8 cellular contexts compared by ENCODE assay signal in genomic region chr1:145845144-145845513, GRCh38. TPM values are rescaled to one million over a fixed set of nuclear protein-coding genes. Genes with fewer than 3 reads are reported as not detected.
DNase-seq lines count a peak whose midpoint lies in the region; ATAC-seq, FAIRE-seq and TF ChIP-seq lines count a peak whose summit lies in the region.

No MANE protein-coding gene starts in this region.

- CTCF ChIA-PET in A549 (lab: Yijun Ruan, JAX) = interaction anchor here (0.7 to 7.8 kb wide), 54 partner anchors 10 to 187 kb away, joined by 3 to 185 read pairs (median 6); partner anchors contain the start of genes ANKRD35, HJV, ITGA10 and LIX1L
- CTCF ChIA-PET in Panc1 (lab: Charles Lee) = interaction anchor here (0.6 to 2.0 kb wide), 10 partner anchors 14 to 169 kb away, joined by 3 to 25 read pairs (median 6); partner anchors contain the start of genes ITGA10 and PIAS3

- H3K9me3 ChIP-seq in A549 (no peaks in the 10 kb centered on the region), Panc1 (ENCODE audit: control insufficient read depth, insufficient read depth, low read depth, low read length) (no peaks in the 10 kb centered on the region)

- WGBS in A549 (ENCODE audit: missing lambda C conversion rate) = 2% methylated on average over 4 of the region's 4 CpGs

- TF ChIP-seq EP300 in A549 (IDR thresholded peaks at IDR 0.05) = no peak

- no peak for FAIRE-seq in A549 (lab: Jason Lieb, UNC)

- peaks cover 4% of the 10 kb centered on the region; the same call in 1 of the 3 replicates for H3K4me1 ChIP-seq in A549
- 0 out of 2 replicates have a peak, but pooled peaks cover 4% of the 10 kb centered on the region for H3K4me1 ChIP-seq in Panc1 (ENCODE audit: control insufficient read depth, insufficient read depth, low read length)

- no peaks in the 10 kb centered on the region for H3K27me3 ChIP-seq in Panc1 (ENCODE audit: control insufficient read depth, insufficient read depth, low read length)

- ATAC-seq in A549 (peak; percentile 52 to 66), GM18520 (IDR thresholded peaks at IDR 0.05; ENCODE audit: unreplicated experiment) (peak; percentile 44), HG03025 (IDR thresholded peaks at IDR 0.05; ENCODE audit: low FRiP score, unreplicated experiment) (peak; percentile 45), Panc1 (peak; percentile 76), sciatic nerve (peak; percentile 46)

- H3K36me3 ChIP-seq in Panc1 (ENCODE audit: control insufficient read depth, insufficient read depth, low read length) = peaks cover 18% of the 10 kb centered on the region

- H3K4me3 ChIP-seq in A549 (peak overlapping the region; percentile 55), Panc1 (ENCODE audit: low read depth in 2 of 2, low read length in 2 of 2) (peak overlapping the region; percentile 54 to 65), fibroblast of pulmonary artery (replicated peaks; ENCODE audit: low read depth, low read length) (peak overlapping the region; percentile 59)

- peak overlapping the region; percentile 95 for H3K4me2 ChIP-seq in A549

- POLR2A ChIA-PET in A549 (lab: Yijun Ruan, JAX) = interaction anchor here (0.5 to 3.3 kb wide), 10 partner anchors 10 to 187 kb away, joined by 3 to 48 read pairs (median 6); partner anchors contain the start of genes ANKRD35, ITGA10, LIX1L and PIAS3
- POLR2A ChIA-PET in Panc1 (lab: Charles Lee) = interaction anchor here (0.7 kb wide), 1 partner anchor 48 kb away, joined by 5 read pairs; no protein-coding TSS in a partner anchor

- no peak for DNase-seq in A549 (ENCODE audit: low read depth in 1 of 2, low spot score in 1 of 2)
- DNase-seq in Panc1 (ENCODE audit: low read depth, low spot score) = no peak
- no peak for DNase-seq in fibroblast of pulmonary artery (ENCODE audit: low read depth)
- DNase-seq in sciatic nerve (ENCODE audit: low spot score) = no peak
- no peak for DNase-seq in activated gamma-delta T cell (lab: John Stamatoyannopoulos, UW)
- DNase-seq in activated T-cell treated with anti-CD3 and anti-CD28 coated beads for 4 hours = no peak

- no peak for TF ChIP-seq RAD21 in A549 (conservative IDR thresholded peaks at IDR 0.05 in 1 of 2, IDR thresholded peaks at IDR 0.05 in 1 of 2)

- TF ChIP-seq POLR2A in A549 (IDR thresholded peaks at IDR 0.05; ENCODE audit: low read length) = no peak

- TF ChIP-seq CTCF in A549 (IDR thresholded peaks at IDR 0.05) (no peak), Panc1 (IDR thresholded peaks at IDR 0.05) (no peak), fibroblast of pulmonary artery (IDR thresholded peaks at IDR 0.05; ENCODE audit: low read length, missing control alignments) (no peak)

- H3K27ac ChIP-seq in A549 = peak overlapping the region; percentile 82 to 95; a peak in 4 of 6 replicates
- peak overlapping the region; percentile 81 for H3K27ac ChIP-seq in Panc1 (ENCODE audit: low read length)

- in situ Hi-C loops in Panc1 (cut with HindIII; ENCODE audit: low pct_unique_long_range_greater_than_20kb, low sequenced_read_pairs) = no loop called here

- intact Hi-C loops in Panc1 (cut with micrococcal nuclease; ENCODE audit: unreplicated experiment) = loop anchor here (5.0 kb wide), 1 partner anchor 167 kb away; no protein-coding TSS in a partner anchor
- intact Hi-C loops in sciatic nerve (cut with DNase I) = no loop called here

- no TSS peak for BruUV-seq in Panc1 (replicated peaks; lab: Mats Ljungman, UMichigan)

TF ChIP-seq in A549, 52 proteins besides CTCF, POLR2A, EP300 and RAD21:
- TF ChIP-seq BHLHE40 (IDR thresholded peaks at IDR 0.05; ENCODE audit: low read depth, low read length) = no peak

RNA-seq across cellular contexts. Expression of gene NUDT17, which starts 0.3 kb away (rescaled TPM):
- polyA plus RNA-seq in A549 (2011; rRNA removed) (6.7 and 9.0 TPM in 2 replicates), A549 (2017; fragmentation: RNase III; extraction: RNeasy Plus Mini Kit Qiagen cat#74134 plus additional on column Dnase treatment) (4.6 to 5.7 TPM (median 4.9 TPM) in 3 replicates)
- 4.6 and 5.1 TPM in 2 replicates for polyA plus RNA-seq in A549 (2012; cell fraction: cytosol; rRNA removed)
- polyA plus RNA-seq in A549 (2012; cell fraction: nucleus; rRNA removed) = 9.4 and 11.2 TPM in 2 replicates
- polyA minus RNA-seq in A549 (2011; rRNA and poly(A)+ RNA removed) = 5.2 and 6.7 TPM in 2 replicates
- total RNA-seq in Panc1 (2021; ENCODE audit: unreplicated experiment) (3.7 TPM), sciatic nerve (3.9 TPM)
- 4.7 TPM for polyA plus RNA-seq in Panc1 (2012; ENCODE audit: insufficient read length)

RNA-seq across cellular contexts. Expression of gene PIAS3, which starts 13.8 kb away (rescaled TPM):
- polyA plus RNA-seq in A549 (2011; rRNA removed) (15.5 and 25.4 TPM in 2 replicates), A549 (2017; fragmentation: RNase III; extraction: RNeasy Plus Mini Kit Qiagen cat#74134 plus additional on column Dnase treatment) (18.6 to 23.2 TPM (median 22.7 TPM) in 3 replicates)
- 11.2 and 14.0 TPM in 2 replicates for polyA plus RNA-seq in A549 (2012; cell fraction: cytosol; rRNA removed)
- polyA plus RNA-seq in A549 (2012; cell fraction: nucleus; rRNA removed) = 29.4 and 40.2 TPM in 2 replicates
- 19.2 and 20.9 TPM in 2 replicates for polyA minus RNA-seq in A549 (2011; rRNA and poly(A)+ RNA removed)
- total RNA-seq in Panc1 (2021; ENCODE audit: unreplicated experiment) (68.1 TPM), sciatic nerve (44.5 TPM)
- polyA plus RNA-seq in Panc1 (2012; ENCODE audit: insufficient read length) = 108 TPM

RNA-seq across cellular contexts. Expression of gene POLR3C, which starts 21.1 kb away (rescaled TPM):
- polyA plus RNA-seq in A549 (2011; rRNA removed) = 58.3 and 65.0 TPM in 2 replicates
- 29.7 and 30.5 TPM in 2 replicates for polyA plus RNA-seq in A549 (2012; cell fraction: cytosol; rRNA removed)
- 21.2 and 28.0 TPM in 2 replicates for polyA plus RNA-seq in A549 (2012; cell fraction: nucleus; rRNA removed)
- polyA plus RNA-seq in A549 (2017; fragmentation: RNase III; extraction: RNeasy Plus Mini Kit Qiagen cat#74134 plus additional on column Dnase treatment) = 26.9 to 29.5 TPM (median 28.1 TPM) in 3 replicates
- 58.5 and 59.1 TPM in 2 replicates for polyA minus RNA-seq in A549 (2011; rRNA and poly(A)+ RNA removed)
- 35.1 TPM for total RNA-seq in Panc1 (2021; ENCODE audit: unreplicated experiment)
- polyA plus RNA-seq in Panc1 (2012; ENCODE audit: insufficient read length) = 23.8 TPM
- 26.2 TPM for total RNA-seq in sciatic nerve

RNA-seq across cellular contexts. Expression of gene RNF115, which starts 21.2 kb away (rescaled TPM):
- polyA plus RNA-seq in A549 (2011; rRNA removed) (18.4 and 18.8 TPM in 2 replicates), A549 (2017; fragmentation: RNase III; extraction: RNeasy Plus Mini Kit Qiagen cat#74134 plus additional on column Dnase treatment) (8.5 to 9.3 TPM (median 9.2 TPM) in 3 replicates)
- polyA plus RNA-seq in A549 (2012; cell fraction: cytosol; rRNA removed) = 3.8 and 4.3 TPM in 2 replicates
- polyA plus RNA-seq in A549 (2012; cell fraction: nucleus; rRNA removed) = 4.0 and 6.1 TPM in 2 replicates
- polyA minus RNA-seq in A549 (2011; rRNA and poly(A)+ RNA removed) = 10.3 and 11.9 TPM in 2 replicates
- total RNA-seq in Panc1 (2021; ENCODE audit: unreplicated experiment) (14.5 TPM), sciatic nerve (19.9 TPM)
- polyA plus RNA-seq in Panc1 (2012; ENCODE audit: insufficient read length) = 6.5 TPM

RNA-seq across cellular contexts. Expression of gene ANKRD35, which starts 40.5 kb away (rescaled TPM):
- not detected in 2 replicates for polyA plus RNA-seq in A549 (2011; rRNA removed)
- not detected in 2 replicates for polyA plus RNA-seq in A549 (2012; cell fraction: cytosol; rRNA removed)
- polyA plus RNA-seq in A549 (2012; cell fraction: nucleus; rRNA removed) = not detected in 2 replicates
- not detected in 3 replicates for polyA plus RNA-seq in A549 (2017; fragmentation: RNase III; extraction: RNeasy Plus Mini Kit Qiagen cat#74134 plus additional on column Dnase treatment)
- not detected in 2 replicates for polyA minus RNA-seq in A549 (2011; rRNA and poly(A)+ RNA removed)
- total RNA-seq in Panc1 (2021; ENCODE audit: unreplicated experiment) = not detected
- polyA plus RNA-seq in Panc1 (2012; ENCODE audit: insufficient read length) = not detected
- total RNA-seq in sciatic nerve = 3.8 TPM
